9 cellular contexts compared by ENCODE assay signal in the genomic region with DNA sequence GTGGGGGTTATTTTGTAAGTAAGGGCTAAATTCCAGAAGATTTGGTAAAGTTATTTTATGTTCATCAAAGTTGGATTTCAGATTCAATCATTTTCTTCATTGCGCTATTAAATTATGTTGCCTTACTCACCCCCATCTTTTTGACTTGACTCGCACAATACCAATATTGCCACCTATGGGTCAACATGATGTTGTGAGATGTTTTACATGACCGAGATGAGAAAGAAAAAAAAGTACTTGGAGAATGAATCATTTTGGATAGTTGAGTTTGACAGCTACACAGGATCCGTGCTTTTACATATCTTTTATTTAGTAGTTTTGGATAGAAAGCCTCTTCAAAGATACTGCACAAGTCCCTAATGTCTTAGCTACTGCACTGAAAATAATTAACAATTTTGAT.
DNase-seq lines count a peak whose midpoint lies in the region; ATAC-seq and TF ChIP-seq lines count a peak whose summit lies in the region.
"Had no signal": no experiment of that assay in that cellular context is flagged by ENCODE, and none has a peak within 500 bp of the region (broad histone marks: within the 10 kb centered on the region; RNA-seq: fewer than 3 reads in every experiment).

No MANE protein-coding gene starts in this region.

- peak; percentile 33 for DNase-seq in SIG-M5 treated with dmso at 0.1 percent for 504 hours (lab: John Stamatoyannopoulos, UW; ENCODE audit: unreplicated experiment)
- no peak for DNase-seq in SIG-M5 (lab: John Stamatoyannopoulos, UW)
- peak; percentile 65 for DNase-seq in NCI-H446 treated with DMSO at 0.1 percent for 48 hours (lab: John Stamatoyannopoulos, UW)
- DNase-seq in erythroblast (lab: John Stamatoyannopoulos, UW): peak; percentile 2 to 3
- no peak for DNase-seq in stimulated activated effector memory CD8-positive, alpha-beta T cell treated with anti-CD3 and anti-CD28 coated beads, Interleukin-12 subunit alpha, Interleukin-12 subunit beta, amount 100 ng/mL, for 72 hours (ENCODE audit: low spot score in 2 of 2)
- DNase-seq in activated naive CD4-positive, alpha-beta T cell treated with anti-CD3 and anti-CD28 coated beads, Interleukin-2, amount 50 U/mL, for 16 hours: no peak
- no peak for DNase-seq in stimulated activated naive B cell treated with anti-CD40 and anti-IgM and Interleukin-4, amounts not matched to agents 10 μg/mL and 1 μg/mL and 100 μg/mL, for 72 hours
- DNase-seq in activated CD4-positive, alpha-beta memory T cell treated with anti-CD3 and anti-CD28 coated beads for 36 hours: no peak
- DNase-seq: DMS79 had no signal

- H3K4me3 Mint-ChIP-seq in stimulated activated effector memory CD8-positive, alpha-beta T cell treated with anti-CD3 and anti-CD28 coated beads, Interleukin-12 subunit alpha, Interleukin-12 subunit beta, amount 100 ng/mL, for 72 hours: no peak overlapping the region
- no peak overlapping the region for H3K4me3 Mint-ChIP-seq in stimulated activated naive B cell treated with anti-CD40 and anti-IgM and Interleukin-4, amounts not matched to agents 10 μg/mL and 1 μg/mL and 100 μg/mL, for 72 hours
- H3K4me3 Mint-ChIP-seq in activated CD4-positive, alpha-beta memory T cell treated with anti-CD3 and anti-CD28 coated beads for 36 hours: no peak overlapping the region

- CTCF ChIA-PET in activated CD4-positive, alpha-beta memory T cell treated with anti-CD3 and anti-CD28 coated beads for 36 hours (lab: Charles Lee): interaction anchor here (1.6 kb wide), 1 partner anchor 10 kb away, joined by 3 read pairs; no protein-coding TSS in a partner anchor

- no peaks in the 10 kb centered on the region for H3K27me3 Mint-ChIP-seq in stimulated activated naive B cell treated with anti-CD40 and anti-IgM and Interleukin-4, amounts not matched to agents 10 μg/mL and 1 μg/mL and 100 μg/mL, for 72 hours
- peaks cover 1% of the 10 kb centered on the region for H3K27me3 Mint-ChIP-seq in activated CD4-positive, alpha-beta memory T cell treated with anti-CD3 and anti-CD28 coated beads for 36 hours

- no peak for TF ChIP-seq POLR2A in erythroblast (IDR thresholded peaks at IDR 0.05; ENCODE audit: low read length)

- H3K4me1 Mint-ChIP-seq in stimulated activated effector memory CD8-positive, alpha-beta T cell treated with anti-CD3 and anti-CD28 coated beads, Interleukin-12 subunit alpha, Interleukin-12 subunit beta, amount 100 ng/mL, for 72 hours: no peaks in the 10 kb centered on the region
- peaks cover 1 to 5% of the 10 kb centered on the region in 2 donors for H3K4me1 Mint-ChIP-seq in stimulated activated naive B cell treated with anti-CD40 and anti-IgM and Interleukin-4, amounts not matched to agents 10 μg/mL and 1 μg/mL and 100 μg/mL, for 72 hours
- no peaks in the 10 kb centered on the region for H3K4me1 Mint-ChIP-seq in activated CD4-positive, alpha-beta memory T cell treated with anti-CD3 and anti-CD28 coated beads for 36 hours (ENCODE audit: low read depth)

- no peaks in the 10 kb centered on the region for H3K36me3 Mint-ChIP-seq in stimulated activated effector memory CD8-positive, alpha-beta T cell treated with anti-CD3 and anti-CD28 coated beads, Interleukin-12 subunit alpha, Interleukin-12 subunit beta, amount 100 ng/mL, for 72 hours
- H3K36me3 Mint-ChIP-seq in stimulated activated naive B cell treated with anti-CD40 and anti-IgM and Interleukin-4, amounts not matched to agents 10 μg/mL and 1 μg/mL and 100 μg/mL, for 72 hours: no peaks in the 10 kb centered on the region
- no peaks in the 10 kb centered on the region for H3K36me3 Mint-ChIP-seq in activated CD4-positive, alpha-beta memory T cell treated with anti-CD3 and anti-CD28 coated beads for 36 hours

- POLR2A ChIA-PET in activated CD4-positive, alpha-beta memory T cell treated with anti-CD3 and anti-CD28 coated beads for 36 hours (lab: Charles Lee): no interaction called here

- peak; percentile 45 for ATAC-seq in stimulated activated effector memory CD8-positive, alpha-beta T cell treated with anti-CD3 and anti-CD28 coated beads, Interleukin-12 subunit alpha, Interleukin-12 subunit beta, amount 100 ng/mL, for 72 hours
- no peak for ATAC-seq in stimulated activated naive B cell treated with anti-CD40 and anti-IgM and Interleukin-4, amounts not matched to agents 10 μg/mL and 1 μg/mL and 100 μg/mL, for 72 hours (replicated peaks)

- H3K27ac Mint-ChIP-seq in stimulated activated effector memory CD8-positive, alpha-beta T cell treated with anti-CD3 and anti-CD28 coated beads, Interleukin-12 subunit alpha, Interleukin-12 subunit beta, amount 100 ng/mL, for 72 hours: no peak overlapping the region
- no peak overlapping the region for H3K27ac Mint-ChIP-seq in stimulated activated naive B cell treated with anti-CD40 and anti-IgM and Interleukin-4, amounts not matched to agents 10 μg/mL and 1 μg/mL and 100 μg/mL, for 72 hours
- no peak overlapping the region for H3K27ac Mint-ChIP-seq in activated CD4-positive, alpha-beta memory T cell treated with anti-CD3 and anti-CD28 coated beads for 36 hours

- intact Hi-C loops in activated CD4-positive, alpha-beta memory T cell treated with anti-CD3 and anti-CD28 coated beads for 36 hours (cut with micrococcal nuclease): loop anchor here (10.0 kb wide), 1 partner anchor 647 kb away; no protein-coding TSS in a partner anchor

- no peaks in the 10 kb centered on the region for H3K9me3 Mint-ChIP-seq in stimulated activated effector memory CD8-positive, alpha-beta T cell treated with anti-CD3 and anti-CD28 coated beads, Interleukin-12 subunit alpha, Interleukin-12 subunit beta, amount 100 ng/mL, for 72 hours
- no peaks in the 10 kb centered on the region for H3K9me3 Mint-ChIP-seq in stimulated activated naive B cell treated with anti-CD40 and anti-IgM and Interleukin-4, amounts not matched to agents 10 μg/mL and 1 μg/mL and 100 μg/mL, for 72 hours
- no peaks in the 10 kb centered on the region for H3K9me3 Mint-ChIP-seq in activated CD4-positive, alpha-beta memory T cell treated with anti-CD3 and anti-CD28 coated beads for 36 hours

Comparison
In these comparisons a context has a peak if more than half of its experiments do, and no peak if none do; other contexts are left out.
1. DNase-seq: peak in SIG-M5 treated with dmso at 0.1 percent for 504 hours (single experiment), NCI-H446 treated with DMSO at 0.1 percent for 48 hours (single experiment) and erythroblast (2 of 2); none in SIG-M5 (single experiment), stimulated activated effector memory CD8-positive, alpha-beta T cell treated with anti-CD3 and anti-CD28 coated beads, Interleukin-12 subunit alpha, Interleukin-12 subunit beta, amount 100 ng/mL, for 72 hours (0 of 2), activated naive CD4-positive, alpha-beta T cell treated with anti-CD3 and anti-CD28 coated beads, Interleukin-2, amount 50 U/mL, for 16 hours (single experiment), stimulated activated naive B cell treated with anti-CD40 and anti-IgM and Interleukin-4, amounts not matched to agents 10 μg/mL and 1 μg/mL and 100 μg/mL, for 72 hours (single experiment) and activated CD4-positive, alpha-beta memory T cell treated with anti-CD3 and anti-CD28 coated beads for 36 hours (single experiment).